Comparison of ENCODE assay signal across 10 cellular contexts in genomic region chr19:11624064-11624463, GRCh38. TPM values are rescaled to one million over a fixed set of nuclear protein-coding genes. Genes with fewer than 3 reads are reported as not detected.
DNase-seq lines count a peak whose midpoint lies in the region; ATAC-seq and TF ChIP-seq lines count a peak whose summit lies in the region.
"Had no signal": no experiment of that assay in that cellular context is flagged by ENCODE, and none has a peak within 500 bp of the region (broad histone marks: within the 10 kb centered on the region; RNA-seq: fewer than 3 reads in every experiment).

No MANE protein-coding gene starts in this region.

- WGBS in sigmoid colon, 2 donors, result 9 to 46% methylated on average over 4 of the region's 4 CpGs
- no CpG with 5 or more reads among the region's 4 CpGs for WGBS in mesendoderm (ENCODE audit: extremely low coverage, insufficient coverage, low lambda C conversion rate)

- H2AK5ac ChIP-seq in mesendoderm (ENCODE audit: low read length), result no peak overlapping the region

- TF ChIP-seq EP300 in sigmoid colon (IDR thresholded peaks at IDR 0.05), result no peak

- no peaks in the 10 kb centered on the region for H3K9me3 Mint-ChIP-seq in activated T-helper 17 cell treated with anti-CD3 and anti-CD28 coated beads, Interleukin-2, amount 50 U/mL, for 72 hours

- H3K27ac ChIP-seq in sigmoid colon (peak overlapping the region; percentile 8 to 60 (median 31)), mesendoderm (ENCODE audit: low read depth, low read length) (no peak overlapping the region)
- H3K27ac ChIP-seq: neutrophil had no signal

- H3K27ac Mint-ChIP-seq in activated T-helper 17 cell treated with anti-CD3 and anti-CD28 coated beads, Interleukin-2, amount 50 U/mL, for 72 hours, result no peak overlapping the region

- H3K4ac ChIP-seq in mesendoderm (ENCODE audit: low read depth, low read length), result no peak overlapping the region

- peak; percentile 25 for DNase-seq in GM04503 (ENCODE audit: low read depth)
- no peak for DNase-seq in left ventricle myocardium superior
- DNase-seq in sigmoid colon, result no peak
- DNase-seq in mesendoderm, result no peak
- DNase-seq in NCI-H774 (lab: John Stamatoyannopoulos, UW), result no peak
- DNase-seq in NCI-H2227 (lab: John Stamatoyannopoulos, UW; ENCODE audit: unreplicated experiment), result no peak
- DNase-seq: NCI-H1436 had no signal

- no peak for TF ChIP-seq POLR2A in sigmoid colon (IDR thresholded peaks at IDR 0.05)

- H3K4me2 ChIP-seq in mesendoderm (ENCODE audit: low read length), result no peak overlapping the region

- H3K56ac ChIP-seq in mesendoderm (ENCODE audit: low read length), result no peak overlapping the region

- ATAC-seq in activated T-helper 17 cell treated with anti-CD3 and anti-CD28 coated beads, Interleukin-2, amount 50 U/mL, for 72 hours (replicated peaks), result peak; percentile 60
- ATAC-seq in left ventricle myocardium superior (peak; percentile 62), HG03095 (IDR thresholded peaks at IDR 0.05; ENCODE audit: unreplicated experiment) (no peak)

- no peak overlapping the region for H2BK15ac ChIP-seq in mesendoderm (replicated peaks; ENCODE audit: low read depth)

- H3K18ac ChIP-seq in mesendoderm (ENCODE audit: low read length), result no peak overlapping the region

- H3K4me1 ChIP-seq in sigmoid colon (peaks cover 0 to 18% (median 13%) of the 10 kb centered on the region in 4 donors), mesendoderm (ENCODE audit: control insufficient read depth, low read depth, low read length) (no peaks in the 10 kb centered on the region)

- H3K79me2 ChIP-seq in mesendoderm (ENCODE audit: control insufficient read depth, insufficient read depth, low read length), result no peaks in the 10 kb centered on the region

- peak overlapping the region; percentile 62 for H3K4me3 Mint-ChIP-seq in activated T-helper 17 cell treated with anti-CD3 and anti-CD28 coated beads, Interleukin-2, amount 50 U/mL, for 72 hours

- H3K4me3 ChIP-seq in sigmoid colon, result peak overlapping the region in 3 of 4 donors; percentile 36 to 47 (median 46)
- H3K4me3 ChIP-seq in mesendoderm (ENCODE audit: low read length), result no peak overlapping the region

- peaks cover 11% of the 10 kb centered on the region for H3K27me3 Mint-ChIP-seq in activated T-helper 17 cell treated with anti-CD3 and anti-CD28 coated beads, Interleukin-2, amount 50 U/mL, for 72 hours

- no peak overlapping the region for H3K23ac ChIP-seq in mesendoderm (ENCODE audit: low read length)

- H3K79me1 ChIP-seq in mesendoderm (ENCODE audit: low read length), result no peaks in the 10 kb centered on the region

- H2BK5ac ChIP-seq in mesendoderm (ENCODE audit: low read length), result no peak overlapping the region

- no peaks in the 10 kb centered on the region for H3K4me1 Mint-ChIP-seq in activated T-helper 17 cell treated with anti-CD3 and anti-CD28 coated beads, Interleukin-2, amount 50 U/mL, for 72 hours

- TF ChIP-seq CTCF in sigmoid colon (IDR thresholded peaks at IDR 0.05), result no peak

- no peaks in the 10 kb centered on the region for H3K27me3 ChIP-seq in sigmoid colon
- no peaks in the 10 kb centered on the region for H3K27me3 ChIP-seq in mesendoderm (ENCODE audit: insufficient read depth, low read length, poor library complexity)

- H4K5ac ChIP-seq in mesendoderm (ENCODE audit: low read length), result no peak overlapping the region

- intact Hi-C loops in left ventricle myocardium superior (cut with micrococcal nuclease) (no loop called here), sigmoid colon (cut with DNase I) (no loop called here)

- no peak overlapping the region for H4K8ac ChIP-seq in mesendoderm (ENCODE audit: low read depth, low read length)

- H2BK120ac ChIP-seq in mesendoderm (ENCODE audit: low read depth, low read length), result no peak overlapping the region

- H3K36me3 ChIP-seq in sigmoid colon (peaks cover 3 to 20% (median 12%) of the 10 kb centered on the region in 4 donors), mesendoderm (ENCODE audit: control insufficient read depth, insufficient read depth, low read length) (peaks cover 6% of the 10 kb centered on the region)

- H3K9ac ChIP-seq in mesendoderm (ENCODE audit: low read length), result no peak overlapping the region

- H3K9me3 ChIP-seq in sigmoid colon, result no peaks in the 10 kb centered on the region
- H3K9me3 ChIP-seq: neutrophil had no signal

- H3K36me3 Mint-ChIP-seq in activated T-helper 17 cell treated with anti-CD3 and anti-CD28 coated beads, Interleukin-2, amount 50 U/mL, for 72 hours (ENCODE audit: low read depth), result peaks cover 23% of the 10 kb centered on the region

RNA-seq across cellular contexts. Expression of gene ZNF627, which starts 26.8 kb away (rescaled TPM):
- total RNA-seq in activated T-helper 17 cell treated with anti-CD3 and anti-CD28 coated beads, Interleukin-2, amount 50 U/mL, for 72 hours, result 1 to 10 TPM; 4.6 to 5.9 TPM
- total RNA-seq in left ventricle myocardium superior (5.2 TPM), sigmoid colon (10 to 100 TPM in 3 of 4 donors, 1 to 10 TPM in 1; 7.9 to 13.8 (median 11.9) TPM)
- polyA plus RNA-seq in sigmoid colon, result 1 to 10 TPM; 6.2 to 6.7 (median 6.6) TPM
- 7.0 TPM for polyA plus RNA-seq in mesendoderm (2013, experiment 1 of 2)
- 6.6 TPM for polyA plus RNA-seq in mesendoderm (2013, experiment 2 of 2)

RNA-seq across cellular contexts. Expression of gene ACP5, which starts 46.6 kb away (rescaled TPM):
- total RNA-seq in activated T-helper 17 cell treated with anti-CD3 and anti-CD28 coated beads, Interleukin-2, amount 50 U/mL, for 72 hours, result 10 to 100 TPM; 19.9 to 26.3 TPM
- total RNA-seq in left ventricle myocardium superior, result 2.5 TPM
- 10 to 100 TPM in 2 of 4 donors, 1 to 10 TPM in 2; 7.6 to 23.5 (median 9.8) TPM for total RNA-seq in sigmoid colon
- 100 to 1,000 TPM in 1 of 3 donors, 10 to 100 TPM in 2; 26.4 to 266 (median 54.4) TPM for polyA plus RNA-seq in sigmoid colon
- 4.5 TPM for polyA plus RNA-seq in mesendoderm (2013, experiment 1 of 2)
- 3.7 TPM for polyA plus RNA-seq in mesendoderm (2013, experiment 2 of 2)
